Comparison of ENCODE assay signal across 27 cellular contexts in the genomic region with DNA sequence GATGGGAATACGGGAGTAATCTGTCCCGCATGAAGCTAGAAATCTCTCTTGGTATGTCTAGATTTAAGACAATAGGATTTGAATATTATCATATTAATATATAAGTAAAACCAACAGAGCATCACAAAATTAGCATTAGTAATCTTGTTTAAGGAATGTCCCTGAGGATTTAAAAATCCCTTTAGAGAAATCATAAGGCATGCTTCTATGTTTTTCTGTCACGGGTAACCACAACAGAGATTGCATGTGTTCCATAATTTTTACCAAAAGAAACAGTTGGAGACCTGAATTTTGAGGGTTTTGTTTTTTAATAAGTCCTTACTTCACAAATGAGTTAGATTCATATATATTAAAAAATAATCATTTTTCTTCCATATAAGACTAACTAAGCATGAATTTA.
"Had no signal": no experiment of that assay in that cellular context is flagged by ENCODE, and none has a peak within 500 bp of the region (broad histone marks: within the 10 kb centered on the region; RNA-seq: fewer than 3 reads in every experiment).

No MANE protein-coding gene starts in this region.

- H3K27ac ChIP-seq: neutrophil, ovary, parathyroid adenoma, psoas muscle, right lobe of liver, sigmoid colon, stomach, thoracic aorta, thyroid gland, tibial nerve, upper lobe of left lung, vagina had no signal

- H3K27me3 ChIP-seq: neutrophil, ovary, right lobe of liver, sigmoid colon, stomach, thyroid gland, tibial nerve, upper lobe of left lung, vagina had no signal

- H3K4me1 ChIP-seq: right lobe of liver, thyroid gland, vagina had no signal

- H3K4me3 ChIP-seq: ovary, psoas muscle, right lobe of liver, sigmoid colon, stomach, thoracic aorta, thyroid gland, tibial nerve, upper lobe of left lung, vagina had no signal

- H3K9me3 ChIP-seq: neutrophil, ovary, psoas muscle, right lobe of liver, sigmoid colon, stomach, thoracic aorta, thyroid gland, tibial nerve, upper lobe of left lung, vagina had no signal

- H3K36me3 ChIP-seq: neutrophil, ovary, right lobe of liver, sigmoid colon, stomach, thoracic aorta, thyroid gland, tibial nerve, upper lobe of left lung, vagina had no signal

- DNase-seq: naive thymus-derived CD8-positive, alpha-beta T cell; nephron progenitor cell; nucleus accumbens; ovary; posterior cingulate gyrus; psoas muscle; right cardiac atrium; right lobe of liver; sigmoid colon; small intestine; stimulated activated CD4-positive, alpha-beta T cell treated with anti-CD3 and anti-CD28 coated beads, Interleukin-15, amount 100 ng/mL, for 24 hours; stimulated activated CD4-positive, alpha-beta T cell treated with anti-CD3 and anti-CD28 coated beads, Interleukin-2, amount 100 ng/mL, for 24 hours; stimulated activated CD4-positive, alpha-beta T cell treated with anti-CD3 and anti-CD28 coated beads, Interleukin-2, amount 100 ng/mL, for 48 hours; stimulated activated CD4-positive, alpha-beta T cell treated with anti-CD3 and anti-CD28 coated beads, Interleukin-4, amount 100 ng/mL, for 24 hours; stimulated activated naive B cell treated with anti-CD40 and anti-IgM and Interleukin-4, amounts not matched to agents 10 μg/mL and 1 μg/mL and 100 μg/mL, for 72 hours; stimulated activated naive CD4-positive, alpha-beta T cell treated with Interleukin-2 at 50 U/mL for 16 hours; stomach; thyroid gland; trophoblast cell had no signal

- ATAC-seq: naive thymus-derived CD8-positive, alpha-beta T cell; natural killer cell treated with Interleukin-12 subunit alpha and Interleukin-12 subunit beta and Interleukin-15 and Interleukin-18, amount 100 ng/mL, for 72 hours; psoas muscle; right cardiac atrium; right lobe of liver; stimulated activated effector memory CD8-positive, alpha-beta T cell treated with anti-CD3 and anti-CD28 coated beads, Interleukin-12 subunit alpha, Interleukin-12 subunit beta, amount 100 ng/mL, for 72 hours; stimulated activated naive B cell treated with anti-CD40 and anti-IgM and Interleukin-4, amounts not matched to agents 10 μg/mL and 1 μg/mL and 100 μg/mL, for 72 hours had no signal
